In genomic region chr12:46538976-46539375, GRCh38 we compare ENCODE assay signal across 27 cellular contexts.
"Had no signal": no experiment of that assay in that cellular context is flagged by ENCODE, and none has a peak within 500 bp of the region (broad histone marks: within the 10 kb centered on the region; RNA-seq: fewer than 3 reads in every experiment).

No MANE protein-coding gene starts in this region.

- DNase-seq: hippocampal formation; kidney glomerular epithelial cell; left cardiac atrium; left lung; lower lobe of right lung; mammary epithelial cell; mesenchymal stem cell; naive thymus-derived CD8-positive, alpha-beta T cell; occipital lobe; ovary; retina; right cardiac atrium; small intestine; spleen; stimulated activated CD4-positive, alpha-beta T cell treated with anti-CD3 and anti-CD28 coated beads, Interleukin-4, amount 100 ng/mL, for 24 hours; stimulated activated naive CD4-positive, alpha-beta T cell; tibial artery; trophoblast cell; upper lobe of right lung had no signal

- H2AFZ ChIP-seq: neural progenitor cell had no signal

- H3K4me3 Mint-ChIP-seq: naive thymus-derived CD8-positive, alpha-beta T cell; neural progenitor cell; stimulated activated effector memory CD8-positive, alpha-beta T cell treated with anti-CD3 and anti-CD28 coated beads, Interleukin-12 subunit alpha, Interleukin-12 subunit beta, amount 100 ng/mL, for 72 hours; stimulated activated naive CD8-positive, alpha-beta T cell treated with anti-CD3 and anti-CD28 coated beads, Interleukin-15, Interleukin-2, amounts not matched to agents 100 ng/mL and 50 ng/mL, for 24 hours had no signal

- H3K27me3 Mint-ChIP-seq: naive thymus-derived CD8-positive, alpha-beta T cell; progenitor cell of endocrine pancreas; stimulated activated naive CD8-positive, alpha-beta T cell treated with anti-CD3 and anti-CD28 coated beads, Interleukin-15, Interleukin-2, amounts not matched to agents 100 ng/mL and 50 ng/mL, for 24 hours had no signal

- H3K9me3 ChIP-seq: left lung, lower lobe of right lung, neutrophil, ovary, suprapubic skin, thoracic aorta, tibial artery, upper lobe of right lung had no signal

- ATAC-seq: left cardiac atrium; left lung; lower lobe of right lung; naive thymus-derived CD8-positive, alpha-beta T cell; right cardiac atrium; sciatic nerve; stimulated activated effector memory CD8-positive, alpha-beta T cell treated with anti-CD3 and anti-CD28 coated beads, Interleukin-12 subunit alpha, Interleukin-12 subunit beta, amount 100 ng/mL, for 72 hours; upper lobe of right lung had no signal

- H3K27ac Mint-ChIP-seq: neural progenitor cell; progenitor cell of endocrine pancreas; stimulated activated effector memory CD8-positive, alpha-beta T cell treated with anti-CD3 and anti-CD28 coated beads, Interleukin-12 subunit alpha, Interleukin-12 subunit beta, amount 100 ng/mL, for 72 hours; stimulated activated naive CD8-positive, alpha-beta T cell treated with anti-CD3 and anti-CD28 coated beads, Interleukin-15, Interleukin-2, amounts not matched to agents 100 ng/mL and 50 ng/mL, for 24 hours had no signal

- H3K36me3 ChIP-seq: left lung, lower lobe of right lung, neural progenitor cell, neutrophil, ovary, spleen, suprapubic skin, thoracic aorta, tibial artery, upper lobe of right lung had no signal

- H3K4me3 ChIP-seq: left lung, lower lobe of right lung, neural progenitor cell, ovary, spleen, suprapubic skin, thoracic aorta, tibial artery, upper lobe of right lung had no signal

- H3K9ac ChIP-seq: neural progenitor cell had no signal

- H3K4me1 ChIP-seq: left lung, neural progenitor cell, upper lobe of right lung had no signal

- H3K4me2 ChIP-seq: neural progenitor cell had no signal

- H3K36me3 Mint-ChIP-seq: neural progenitor cell; stimulated activated effector memory CD8-positive, alpha-beta T cell treated with anti-CD3 and anti-CD28 coated beads, Interleukin-12 subunit alpha, Interleukin-12 subunit beta, amount 100 ng/mL, for 72 hours had no signal

- H3K27ac ChIP-seq: left lung, lower lobe of right lung, neural progenitor cell, neutrophil, ovary, spleen, suprapubic skin, thoracic aorta, tibial artery, upper lobe of right lung had no signal

- H3K27me3 ChIP-seq: left lung, neural progenitor cell, neutrophil, ovary, spleen, suprapubic skin, tibial artery, upper lobe of right lung had no signal
